In the genomic region with DNA sequence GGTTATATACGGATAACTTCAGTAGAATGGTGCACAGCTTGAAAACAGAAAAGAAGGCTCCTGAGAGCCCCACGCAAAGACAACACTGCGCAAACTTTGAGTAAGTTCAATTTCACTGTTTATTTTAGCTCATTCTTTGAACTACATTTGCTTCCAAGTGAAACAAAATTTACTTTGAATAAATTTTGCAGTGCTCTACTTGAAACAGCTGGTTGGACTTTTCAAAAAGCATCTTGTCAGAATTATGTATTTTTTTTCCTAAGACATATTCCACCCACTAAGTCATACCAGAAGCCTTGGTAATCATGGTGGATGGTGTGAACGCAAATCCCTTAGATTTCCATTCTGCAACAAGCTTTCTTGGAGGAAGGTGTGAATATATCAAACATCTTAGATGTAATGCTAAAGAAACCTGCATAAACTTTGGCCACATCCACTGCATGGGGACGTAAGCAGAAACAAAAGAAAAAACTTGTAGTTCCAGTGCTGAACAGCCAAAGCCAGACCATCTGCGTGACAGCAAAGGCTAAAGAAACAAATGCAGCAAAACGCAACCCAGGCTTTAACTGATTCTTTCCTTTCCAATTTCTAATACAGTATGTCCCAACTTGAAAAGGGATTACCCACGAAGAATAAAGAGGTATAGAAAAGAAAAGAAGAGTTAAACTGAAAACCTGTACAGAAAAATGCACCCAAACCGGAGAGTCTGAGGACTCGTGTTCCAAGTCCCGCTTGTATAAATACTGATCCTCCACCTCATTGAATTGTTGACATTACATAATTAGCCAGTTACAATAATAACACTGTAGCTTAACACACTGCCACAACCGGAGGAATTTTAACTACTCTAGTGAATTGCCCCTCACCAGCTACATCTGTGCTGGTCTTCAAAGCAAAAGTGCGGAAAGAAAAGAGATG, we compare ENCODE assay signal across 12 cellular contexts.
DNase-seq lines count a peak whose midpoint lies in the region; ATAC-seq, FAIRE-seq and TF ChIP-seq lines count a peak whose summit lies in the region.
"Had no signal": no experiment of that assay in that cellular context is flagged by ENCODE, and none has a peak within 500 bp of the region (broad histone marks: within the 10 kb centered on the region; RNA-seq: fewer than 3 reads in every experiment).

No MANE protein-coding gene starts in this region.

- peak overlapping the region; percentile 6 to 39 for H3K9ac ChIP-seq in stomach smooth muscle (ENCODE audit: low read length in 2 of 2)

- DNase-seq in NCI-H1105 treated with DMSO at 0.1 percent for 48 hours (lab: John Stamatoyannopoulos, UW) (peak; percentile 12), NCI-H1105 (lab: John Stamatoyannopoulos, UW) (no peak), D721Med (ENCODE audit: insufficient read length, low spot score) (no peak), cerebellum (ENCODE audit: low spot score) (no peak)
- DNase-seq: 8988T, brain microvascular endothelial cell, NCI-H1694 treated with DMSO at 0.1 percent for 48 hours, testis had no signal

- H3K27me3 ChIP-seq in stomach smooth muscle (ENCODE audit: control insufficient read depth in 1 of 2, insufficient read depth in 2 of 2, low read length in 2 of 2), result no peaks in the 10 kb centered on the region
- H3K27me3 ChIP-seq: brain microvascular endothelial cell, testis had no signal

- 85 to 96% methylated on average over 7 to 10 of the region's 13 CpGs for WGBS in mesodermal cell (ENCODE audit: insufficient coverage in 2 of 2), 2 experiments

- H3K4me3 ChIP-seq in mesodermal cell (ENCODE audit: extremely low read depth, insufficient read depth, low read length, poor library complexity, severe bottlenecking) (no peak overlapping the region), stomach smooth muscle (ENCODE audit: low read length in 2 of 2) (peak overlapping the region; percentile 53 to 57)
- H3K4me3 ChIP-seq: testis had no signal

- no peak for FAIRE-seq in D721Med (lab: Jason Lieb, UNC)

- H3K27ac ChIP-seq in cingulate gyrus (ENCODE audit: low read depth, low read length), result peak overlapping the region; percentile 57
- H3K27ac ChIP-seq in mesodermal cell (ENCODE audit: low read depth, low read length, severe bottlenecking), result peak overlapping the region; percentile 10
- H3K27ac ChIP-seq in stomach smooth muscle (ENCODE audit: low read length), result peak overlapping the region; percentile 25
- H3K27ac ChIP-seq: brain microvascular endothelial cell had no signal

- TF ChIP-seq CTCF in D721Med (IDR thresholded peaks at IDR 0.05; ENCODE audit: insufficient read depth, missing control alignments), result no peak

- H3K9me3 ChIP-seq in mesodermal cell (ENCODE audit: control insufficient read depth, low read length), result no peaks in the 10 kb centered on the region
- H3K9me3 ChIP-seq in stomach smooth muscle (ENCODE audit: control insufficient read depth in 2 of 2, low read length in 2 of 2), result no peaks in the 10 kb centered on the region
- H3K9me3 ChIP-seq: testis had no signal

- H3K36me3 ChIP-seq in mesodermal cell (ENCODE audit: control insufficient read depth, insufficient read depth, low read length) (peaks cover 3% of the 10 kb centered on the region), stomach smooth muscle (ENCODE audit: control insufficient read depth in 2 of 2, insufficient read depth in 2 of 2, low read length in 2 of 2) (no peaks in the 10 kb centered on the region)
- H3K36me3 ChIP-seq: brain microvascular endothelial cell had no signal

- H3K4me1 ChIP-seq in mesodermal cell (ENCODE audit: control insufficient read depth, insufficient read depth, low read length, poor library complexity, severe bottlenecking) (peaks cover 9% of the 10 kb centered on the region), stomach smooth muscle (ENCODE audit: control insufficient read depth, insufficient read depth, low read length) (peaks cover 6% of the 10 kb centered on the region)

- ATAC-seq in HG02759 (IDR thresholded peaks at IDR 0.05; ENCODE audit: unreplicated experiment), result no peak
